Comparison of ENCODE assay signal across 11 cellular contexts in genomic region chr3:146382386-146382785, GRCh38.
DNase-seq lines count a peak whose midpoint lies in the region; ATAC-seq and TF ChIP-seq lines count a peak whose summit lies in the region.
"Had no signal": no experiment of that assay in that cellular context is flagged by ENCODE, and none has a peak within 500 bp of the region (broad histone marks: within the 10 kb centered on the region; RNA-seq: fewer than 3 reads in every experiment).

No MANE protein-coding gene starts in this region.

- no peak overlapping the region for H3K18ac ChIP-seq in H9 (ENCODE audit: insufficient read length, low read depth, low read length)

- no peak overlapping the region for H4K8ac ChIP-seq in H9 (replicated peaks; ENCODE audit: insufficient read length, low read depth, low read length)

- peaks cover 4 to 16% of the 10 kb centered on the region in 2 experiments; a peak in 2 of 4 replicates for H3K4me1 Mint-ChIP-seq in H9
- H3K4me1 Mint-ChIP-seq: activated naive CD8-positive, alpha-beta T cell treated with anti-CD3 and anti-CD28 coated beads, Interleukin-2, amount 10 ng/mL, durations not matched to agents 7 days and 5 days; natural killer cell had no signal

- no peak overlapping the region for H3K14ac ChIP-seq in H9 (ENCODE audit: insufficient read depth, low read length)

- H3K27me3 ChIP-seq in H9 (ENCODE audit: insufficient read depth, low read length) (no peaks in the 10 kb centered on the region), Panc1 (ENCODE audit: control insufficient read depth, insufficient read depth, low read length) (no peaks in the 10 kb centered on the region)

- H3K9me3 ChIP-seq in H9 (ENCODE audit: control insufficient read depth, low read depth, low read length) (no peaks in the 10 kb centered on the region), Panc1 (ENCODE audit: control insufficient read depth, insufficient read depth, low read depth, low read length) (no peaks in the 10 kb centered on the region)

- no peak overlapping the region for H2AFZ ChIP-seq in H9 (ENCODE audit: low read length)

- no peaks in the 10 kb centered on the region for H3K4me1 ChIP-seq in H9 (ENCODE audit: insufficient read depth, low read length)
- 0 out of 2 replicates have a peak, but pooled peaks cover 3% of the 10 kb centered on the region for H3K4me1 ChIP-seq in Panc1 (ENCODE audit: control insufficient read depth, insufficient read depth, low read length)

- H3T11ph ChIP-seq in H9 (ENCODE audit: low read length) = no peak overlapping the region

- no peaks in the 10 kb centered on the region for H3K23me2 ChIP-seq in H9 (ENCODE audit: insufficient read length, low read depth, low read length, poor library complexity, severe bottlenecking)

- no peak overlapping the region for H4K91ac ChIP-seq in H9 (ENCODE audit: insufficient read length, low read depth, low read length)

- TF ChIP-seq CTCF in H9 (conservative IDR thresholded peaks at IDR 0.05) (peak; percentile 54), Panc1 (IDR thresholded peaks at IDR 0.05) (peak; percentile 69), epithelial cell of proximal tubule (conservative IDR thresholded peaks at IDR 0.05; ENCODE audit: low read depth, low read length) (peak; percentile 60), retinal pigment epithelial cell (conservative IDR thresholded peaks at IDR 0.05; ENCODE audit: low read depth, low read length) (peak; percentile 38)

- no CpG with 5 or more reads among the region's 1 CpG for WGBS in H9 (ENCODE audit: extremely low coverage, insufficient read length, low lambda C conversion rate)

- H3K4me2 ChIP-seq in H9 (ENCODE audit: insufficient read depth, insufficient read length, low read length) = no peak overlapping the region

- H2AK5ac ChIP-seq in H9 (ENCODE audit: insufficient read length, low read length) = no peak overlapping the region

- H3K23ac ChIP-seq in H9 (ENCODE audit: insufficient read length, low read depth, low read length) = no peak overlapping the region

- H3K79me2 ChIP-seq in H9 (ENCODE audit: insufficient read depth, low read length) = no peaks in the 10 kb centered on the region

- H2BK120ac ChIP-seq in H9 (ENCODE audit: low read depth, low read length, poor library complexity, severe bottlenecking) = no peak overlapping the region

- H3K4me3 Mint-ChIP-seq in H9 = no peak overlapping the region
- H3K4me3 Mint-ChIP-seq: activated naive CD8-positive, alpha-beta T cell treated with anti-CD3 and anti-CD28 coated beads, Interleukin-2, amount 10 ng/mL, durations not matched to agents 7 days and 5 days; natural killer cell had no signal

- ATAC-seq in Panc1 = peak; percentile 84
- ATAC-seq: natural killer cell, Right ventricle myocardium inferior had no signal

- no peak overlapping the region for H3K27ac Mint-ChIP-seq in H9
- H3K27ac Mint-ChIP-seq: activated naive CD8-positive, alpha-beta T cell treated with anti-CD3 and anti-CD28 coated beads, Interleukin-2, amount 10 ng/mL, durations not matched to agents 7 days and 5 days; natural killer cell had no signal

- H3K4me3 ChIP-seq in Panc1 (ENCODE audit: low read depth in 2 of 2, low read length in 2 of 2) (no peak overlapping the region), epithelial cell of proximal tubule (ENCODE audit: low read depth, low read length) (no peak overlapping the region), retinal pigment epithelial cell (ENCODE audit: low read length) (no peak overlapping the region)

- no peaks in the 10 kb centered on the region for H3K36me3 Mint-ChIP-seq in H9 (ENCODE audit: insufficient read depth in 1 of 3, low read depth in 3 of 3)
- H3K36me3 Mint-ChIP-seq: activated naive CD8-positive, alpha-beta T cell treated with anti-CD3 and anti-CD28 coated beads, Interleukin-2, amount 10 ng/mL, durations not matched to agents 7 days and 5 days; natural killer cell had no signal

- CTCF ChIA-PET in Panc1 (lab: Charles Lee) = interaction anchor here (1.0 kb wide), 2 partner anchors 160 to 193 kb away, joined by 3 to 4 read pairs; no protein-coding TSS in a partner anchor

- no peaks in the 10 kb centered on the region for H4K20me1 ChIP-seq in H9 (ENCODE audit: control insufficient read depth, insufficient read depth, insufficient read length)

- no peak for DNase-seq in H9
- DNase-seq in Panc1 (ENCODE audit: low read depth, low spot score) = peak; percentile 15
- no peak for DNase-seq in epithelial cell of proximal tubule (ENCODE audit: low read depth)
- DNase-seq in retinal pigment epithelial cell (ENCODE audit: low read depth) = no peak
- no peak for DNase-seq in SHP77 treated with DMSO at 0.1 percent for 48 hours (lab: John Stamatoyannopoulos, UW)
- no peak for DNase-seq in NCI-H2171 treated with DMSO at 0.1 percent for 48 hours (lab: John Stamatoyannopoulos, UW)
- no peak for DNase-seq in NCI-H2227 (lab: John Stamatoyannopoulos, UW; ENCODE audit: unreplicated experiment)
- DNase-seq: activated naive CD8-positive, alpha-beta T cell treated with anti-CD3 and anti-CD28 coated beads, Interleukin-2, amount 10 ng/mL, durations not matched to agents 7 days and 5 days; natural killer cell; NCI-H1092 treated with DMSO at 0.1 percent for 48 hours had no signal

- H2BK15ac ChIP-seq in H9 (ENCODE audit: low read depth, low read length) = no peak overlapping the region

- BruUV-seq in Panc1 (replicated peaks; lab: Mats Ljungman, UMichigan) = no TSS peak

- no peak overlapping the region for H3K9ac ChIP-seq in H9 (ENCODE audit: extremely low read depth, insufficient read length, low read length)

- intact Hi-C loops in Panc1 (cut with micrococcal nuclease; ENCODE audit: unreplicated experiment) = no loop called here

- H3K4ac ChIP-seq in H9 (ENCODE audit: low read depth, low read length) = no peak overlapping the region

- no peaks in the 10 kb centered on the region for H3K27me3 Mint-ChIP-seq in H9 (ENCODE audit: low read depth)

- in situ Hi-C loops in Panc1 (cut with HindIII; ENCODE audit: low pct_unique_long_range_greater_than_20kb, low sequenced_read_pairs) = no loop called here

- no peak overlapping the region for H3K56ac ChIP-seq in H9 (ENCODE audit: insufficient read length, low read depth, low read length)

- H2BK12ac ChIP-seq in H9 (ENCODE audit: insufficient read length, low read depth, low read length) = no peak overlapping the region

- H3K9me3 Mint-ChIP-seq in H9 = peaks cover 0 to 3% of the 10 kb centered on the region in 2 experiments; a peak in 2 of 5 replicates
- H3K9me3 Mint-ChIP-seq: activated naive CD8-positive, alpha-beta T cell treated with anti-CD3 and anti-CD28 coated beads, Interleukin-2, amount 10 ng/mL, durations not matched to agents 7 days and 5 days had no signal

- H3K36me3 ChIP-seq in Panc1 (ENCODE audit: control insufficient read depth, insufficient read depth, low read length) = no peaks in the 10 kb centered on the region

- no peaks in the 10 kb centered on the region for H3K79me1 ChIP-seq in H9 (ENCODE audit: insufficient read depth, low read depth, low read length, poor library complexity, severe bottlenecking)

- H2BK5ac ChIP-seq in H9 (ENCODE audit: insufficient read length, low read length) = no peak overlapping the region

- H4K5ac ChIP-seq in H9 (ENCODE audit: insufficient read length, low read depth, low read length) = no peak overlapping the region

- no peak overlapping the region for H2BK20ac ChIP-seq in H9 (ENCODE audit: low read depth, low read length, poor library complexity, severe bottlenecking)

- POLR2A ChIA-PET in Panc1 (lab: Charles Lee) = no interaction called here

- H3K27ac ChIP-seq in H9 (ENCODE audit: insufficient read length, low read depth, low read length) (no peak overlapping the region), Panc1 (ENCODE audit: low read length) (no peak overlapping the region)
